Comparison of ENCODE assay signal across 1 cellular context in the genomic region with DNA sequence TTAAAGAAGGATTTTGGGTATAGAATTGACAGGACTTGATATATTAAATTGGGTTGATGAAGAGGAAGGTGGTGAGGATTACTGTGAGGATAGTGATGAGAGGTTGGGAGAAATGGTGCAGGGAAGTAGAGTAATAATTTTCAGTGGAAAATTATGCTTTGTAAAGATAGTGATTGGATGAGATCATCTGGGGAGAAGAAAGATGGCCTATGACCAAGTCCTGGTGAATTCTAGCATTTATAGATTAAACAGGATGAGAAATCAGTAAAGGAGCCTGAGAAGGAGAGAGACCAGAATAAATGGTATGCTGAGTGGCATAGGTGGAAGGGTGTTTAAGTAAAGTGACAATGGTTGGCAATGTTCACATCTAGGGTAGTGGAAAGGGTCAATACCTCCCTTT.
TF ChIP-seq lines count a peak whose summit lies in the region.

No MANE protein-coding gene starts in this region.

TF ChIP-seq in WTC11, 78 proteins besides CTCF, POLR2A, EP300 and RAD21 (continued from another document):
- no peak for TF ChIP-seq ZNF671 (CRISPR knock-in tag; IDR thresholded peaks at IDR 0.05)
- no peak for TF ChIP-seq FOXK1 (CRISPR knock-in tag; IDR thresholded peaks at IDR 0.05)
- no peak for TF ChIP-seq RORB (CRISPR knock-in tag; IDR thresholded peaks at IDR 0.05)
- TF ChIP-seq SOX15 (CRISPR knock-in tag; IDR thresholded peaks at IDR 0.05) = no peak
- TF ChIP-seq ZBTB43 (CRISPR knock-in tag; IDR thresholded peaks at IDR 0.05) = no peak
